9 cellular contexts compared by ENCODE assay signal in the genomic region with DNA sequence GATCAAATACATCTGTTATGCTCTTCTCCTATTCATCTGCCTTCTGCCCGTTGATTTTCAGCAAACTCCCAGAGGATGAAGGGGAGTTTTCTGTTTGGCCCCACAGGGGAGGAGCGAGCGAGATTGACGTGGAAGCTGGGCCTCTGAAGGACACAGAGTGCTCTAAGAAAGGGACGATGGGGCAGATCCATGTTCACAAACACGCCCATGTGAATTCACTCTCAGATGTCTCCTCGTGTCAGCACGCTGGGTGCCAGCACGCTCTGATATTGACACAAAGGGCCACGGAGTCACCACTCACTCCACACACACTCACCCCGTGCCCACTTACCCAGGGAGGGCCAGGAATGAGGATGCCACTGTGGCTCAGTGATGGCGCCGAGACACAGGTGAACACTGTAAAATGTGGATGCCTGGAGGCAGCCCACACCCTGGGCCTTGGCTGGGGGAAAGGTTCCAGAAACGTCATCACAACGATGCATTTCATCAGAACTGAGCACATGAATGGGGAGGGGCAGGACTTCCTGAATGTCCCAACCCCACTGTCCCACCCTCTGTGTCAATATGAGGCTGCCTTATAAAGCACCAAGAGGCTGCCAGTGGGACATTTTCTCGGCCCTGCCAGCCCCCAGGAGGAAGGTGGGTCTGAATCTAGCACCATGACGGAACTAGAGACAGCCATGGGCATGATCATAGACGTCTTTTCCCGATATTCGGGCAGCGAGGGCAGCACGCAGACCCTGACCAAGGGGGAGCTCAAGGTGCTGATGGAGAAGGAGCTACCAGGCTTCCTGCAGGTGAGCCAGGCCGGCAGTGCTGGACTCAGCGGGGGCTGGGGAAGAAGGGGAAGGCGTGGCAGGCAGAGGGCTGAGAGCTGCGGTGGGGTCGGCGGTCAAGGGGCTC. TPM values are rescaled to one million over a fixed set of nuclear protein-coding genes. Genes with fewer than 3 reads are reported as not detected.
DNase-seq lines count a peak whose midpoint lies in the region; ATAC-seq and TF ChIP-seq lines count a peak whose summit lies in the region.
"Had no signal": no experiment of that assay in that cellular context is flagged by ENCODE, and none has a peak within 500 bp of the region (broad histone marks: within the 10 kb centered on the region; RNA-seq: fewer than 3 reads in every experiment).

A gene (plus strand): TSS at position 605 of the 903 bp plus-strand sequence. CDS start 55 bp downstream, at position 660.

- peak within 1 kb of the TSS; percentile 95 for H3K27ac Mint-ChIP-seq in activated CD4-positive, alpha-beta T cell treated with anti-CD3 and anti-CD28 coated beads, Interleukin-2, amount 10 ng/mL, durations not matched to agents 24 days and 14 days
- peak within 1 kb of the TSS; percentile 99 for H3K27ac Mint-ChIP-seq in stimulated activated effector memory CD8-positive, alpha-beta T cell treated with anti-CD3 and anti-CD28 coated beads, Interleukin-12 subunit alpha, Interleukin-12 subunit beta, amount 100 ng/mL, for 72 hours

- H3K4me3 ChIP-seq in fibroblast of villous mesenchyme (ENCODE audit: low read depth, low read length), result no peak within 1 kb of the TSS

- no peaks in the 10 kb centered on the region for H3K27me3 Mint-ChIP-seq in activated CD4-positive, alpha-beta T cell treated with anti-CD3 and anti-CD28 coated beads, Interleukin-2, amount 10 ng/mL, durations not matched to agents 24 days and 14 days

- no peaks in the 10 kb centered on the region for H3K9me3 Mint-ChIP-seq in activated CD4-positive, alpha-beta T cell treated with anti-CD3 and anti-CD28 coated beads, Interleukin-2, amount 10 ng/mL, durations not matched to agents 24 days and 14 days
- no peaks in the 10 kb centered on the region for H3K9me3 Mint-ChIP-seq in stimulated activated effector memory CD8-positive, alpha-beta T cell treated with anti-CD3 and anti-CD28 coated beads, Interleukin-12 subunit alpha, Interleukin-12 subunit beta, amount 100 ng/mL, for 72 hours

- peaks cover 1% of the 10 kb centered on the region for H3K36me3 Mint-ChIP-seq in activated CD4-positive, alpha-beta T cell treated with anti-CD3 and anti-CD28 coated beads, Interleukin-2, amount 10 ng/mL, durations not matched to agents 24 days and 14 days (ENCODE audit: low read depth)
- peaks cover 22% of the 10 kb centered on the region for H3K36me3 Mint-ChIP-seq in stimulated activated effector memory CD8-positive, alpha-beta T cell treated with anti-CD3 and anti-CD28 coated beads, Interleukin-12 subunit alpha, Interleukin-12 subunit beta, amount 100 ng/mL, for 72 hours

- peak within 1 kb of the TSS; percentile 75 for H3K4me3 Mint-ChIP-seq in activated CD4-positive, alpha-beta T cell treated with anti-CD3 and anti-CD28 coated beads, Interleukin-2, amount 10 ng/mL, durations not matched to agents 24 days and 14 days
- H3K4me3 Mint-ChIP-seq in stimulated activated effector memory CD8-positive, alpha-beta T cell treated with anti-CD3 and anti-CD28 coated beads, Interleukin-12 subunit alpha, Interleukin-12 subunit beta, amount 100 ng/mL, for 72 hours, result peak within 1 kb of the TSS; percentile 69

- intact Hi-C loops in activated CD4-positive, alpha-beta T cell treated with anti-CD3 and anti-CD28 coated beads, Interleukin-2, amount 10 ng/mL, durations not matched to agents 24 days and 14 days (cut with micrococcal nuclease), result no loop called here
- intact Hi-C loops in T-helper 2 cell treated with Interferon-gamma antibody and Interleukin-4, amounts not matched to agents 100 ng/mL and 5 ng/mL, for 36 hours (cut with micrococcal nuclease), result loop anchor here (10.0 kb wide), 1 partner anchor 489 kb away; a partner anchor contains a TSS

- no peak for ATAC-seq in stimulated activated effector memory CD8-positive, alpha-beta T cell treated with anti-CD3 and anti-CD28 coated beads, Interleukin-12 subunit alpha, Interleukin-12 subunit beta, amount 100 ng/mL, for 72 hours
- ATAC-seq in GM21576 (IDR thresholded peaks at IDR 0.05; ENCODE audit: unreplicated experiment), result no peak

- peaks cover 76% of the 10 kb centered on the region for H3K4me1 Mint-ChIP-seq in activated CD4-positive, alpha-beta T cell treated with anti-CD3 and anti-CD28 coated beads, Interleukin-2, amount 10 ng/mL, durations not matched to agents 24 days and 14 days
- peaks cover 89% of the 10 kb centered on the region for H3K4me1 Mint-ChIP-seq in stimulated activated effector memory CD8-positive, alpha-beta T cell treated with anti-CD3 and anti-CD28 coated beads, Interleukin-12 subunit alpha, Interleukin-12 subunit beta, amount 100 ng/mL, for 72 hours

- no peak for TF ChIP-seq CTCF in fibroblast of villous mesenchyme (IDR thresholded peaks at IDR 0.05; ENCODE audit: insufficient read depth, low read depth, low read length)

- DNase-seq in activated CD4-positive, alpha-beta T cell treated with anti-CD3 and anti-CD28 coated beads, Interleukin-2, amount 10 ng/mL, durations not matched to agents 24 days and 14 days, result no peak
- DNase-seq in activated CD4-positive, alpha-beta T cell treated with anti-CD3 and anti-CD28 coated beads, Interleukin-2, amount 50 U/mL, for 48 hours, result no peak
- DNase-seq in fibroblast of villous mesenchyme (ENCODE audit: low read depth) (peak; percentile 18), NCI-H187 (lab: John Stamatoyannopoulos, UW) (no peak)
- DNase-seq in stimulated activated effector memory CD8-positive, alpha-beta T cell treated with anti-CD3 and anti-CD28 coated beads, Interleukin-12 subunit alpha, Interleukin-12 subunit beta, amount 100 ng/mL, for 72 hours (ENCODE audit: low spot score in 2 of 2), result no peak
- no peak for DNase-seq in stimulated activated CD8-positive, alpha-beta memory T cell treated with anti-CD3 and anti-CD28 coated beads, Interleukin-4, amount 100 ng/mL, for 48 hours
- DNase-seq: activated CD4-positive, alpha-beta T cell treated with anti-CD3 and anti-CD28 coated beads, Interleukin-2, amount 50 U/mL, for 1 hour had no signal

RNA-seq across cellular contexts. Expression of the gene that starts here (rescaled TPM):
- total RNA-seq in activated CD4-positive, alpha-beta T cell treated with anti-CD3 and anti-CD28 coated beads, Interleukin-2, amount 10 ng/mL, durations not matched to agents 24 days and 14 days, result 2.1 and 2.8 TPM in 2 replicates
- total RNA-seq in T-helper 2 cell treated with Interferon-gamma antibody and Interleukin-4, amounts not matched to agents 100 ng/mL and 5 ng/mL, for 36 hours, result 34.1 and 37.1 TPM in 2 replicates
- not detected in 2 replicates for total RNA-seq in fibroblast of villous mesenchyme

Comparison
In these comparisons a context has a peak if more than half of its experiments do, and no peak if none do; other contexts are left out.
1. Peak in DNase-seq in fibroblast of villous mesenchyme; RNA of the gene not detected or under 1 TPM.